ENCODE assay signal across 25 cellular contexts in the genomic region with DNA sequence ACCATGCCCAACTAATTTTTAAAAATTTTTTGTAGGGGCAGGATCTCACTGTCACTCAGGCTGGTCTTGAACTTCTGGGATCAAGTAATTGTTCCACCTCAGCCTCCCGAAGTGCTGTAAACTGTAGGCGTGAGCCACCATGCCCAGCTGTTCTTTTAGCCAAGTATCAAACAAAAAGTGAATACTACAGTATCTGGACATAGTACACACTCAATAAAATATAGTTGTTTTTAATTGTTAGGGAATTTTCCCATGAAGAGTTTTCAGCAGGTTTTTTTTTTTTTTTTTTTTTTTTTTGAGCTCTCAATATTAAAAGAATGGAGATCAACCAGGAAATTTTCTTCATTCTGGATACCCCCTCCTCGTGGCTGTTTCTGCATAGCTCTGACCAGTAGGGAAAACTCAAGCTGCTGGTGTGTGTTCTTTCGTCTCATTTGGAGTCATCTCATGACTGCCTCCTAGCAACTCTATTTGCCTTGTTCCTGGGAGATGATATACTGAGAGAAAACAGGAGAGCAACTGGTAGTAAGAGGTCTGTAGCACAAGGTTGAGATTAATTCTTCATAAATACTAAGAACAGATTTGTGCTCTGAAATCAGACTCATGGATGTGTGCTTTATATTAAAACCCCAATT. TPM values are rescaled to one million over a fixed set of nuclear protein-coding genes. Genes with fewer than 3 reads are reported as not detected.
DNase-seq lines count a peak whose midpoint lies in the region; ATAC-seq, FAIRE-seq and TF ChIP-seq lines count a peak whose summit lies in the region.
"Had no signal": no experiment of that assay in that cellular context is flagged by ENCODE, and none has a peak within 500 bp of the region (broad histone marks: within the 10 kb centered on the region; RNA-seq: fewer than 3 reads in every experiment).

No MANE protein-coding gene starts in this region.

- no peaks in the 10 kb centered on the region for H3K9me3 Mint-ChIP-seq in activated CD4-positive, alpha-beta T cell treated with anti-CD3 and anti-CD28 coated beads for 36 hours (ENCODE audit: low read depth)
- H3K9me3 Mint-ChIP-seq: CD4-positive, alpha-beta T cell; H9 had no signal

- H3K4me2 ChIP-seq in osteoblast (ENCODE audit: insufficient read depth, low read length) = no peak overlapping the region
- H3K4me2 ChIP-seq: BLaER1 had no signal

- H3K27me3 ChIP-seq in osteoblast (ENCODE audit: insufficient read depth, low read length) = no peaks in the 10 kb centered on the region
- H3K27me3 ChIP-seq in small intestine (ENCODE audit: control insufficient read depth in 2 of 2, insufficient read depth in 2 of 2, low read length in 2 of 2) = no peaks in the 10 kb centered on the region
- H3K27me3 ChIP-seq in H7 (ENCODE audit: control insufficient read depth, insufficient read depth, low read length) = no peaks in the 10 kb centered on the region
- H3K27me3 ChIP-seq: BLaER1 had no signal

- peaks cover 8% of the 10 kb centered on the region for H3K4me1 Mint-ChIP-seq in activated CD4-positive, alpha-beta T cell treated with anti-CD3 and anti-CD28 coated beads for 36 hours

- DNase-seq in activated CD4-positive, alpha-beta T cell treated with anti-CD3 and anti-CD28 coated beads for 36 hours = no peak
- no peak for DNase-seq in activated CD4-positive, alpha-beta T cell treated with anti-CD3 and anti-CD28 coated beads for 4 hours
- DNase-seq in choroid plexus epithelial cell (ENCODE audit: low read depth) (peak; percentile 19), osteoblast (ENCODE audit: insufficient read length, low spot score, missing footprints) (no peak), NCI-H510A treated with DMSO at 0.1 percent for 48 hours (lab: John Stamatoyannopoulos, UW) (no peak), small intestine (no peak), H7 (no peak)
- DNase-seq: ACHN; CD4-positive, alpha-beta T cell; COR-L47; DMS 273 treated with DMSO at 0.1 percent for 48 hours; DMS79 treated with DMSO at 0.1 percent for 48 hours; H9; KG1; NCI-H1092 treated with DMSO at 0.1 percent for 48 hours; NCI-H1436 treated with DMSO at 0.1 percent for 48 hours; NCI-H1930; NCI-H2227 treated with DMSO at 0.1 percent for 48 hours; NCI-H510A; NCI-H748 treated with DMSO at 0.1 percent for 48 hours; NK-92 treated with Interleukin-12 subunit alpha and Interleukin-12 subunit beta, amount 100 ng/mL, for 24 hours; SIG-M5 had no signal

- H3K4me1 ChIP-seq in HEK293 (ENCODE audit: control insufficient read depth, insufficient read depth, low read length) (0 out of 2 replicates have a peak, but pooled peaks cover 4% of the 10 kb centered on the region), osteoblast (ENCODE audit: insufficient read depth, low read length) (peaks cover 41% of the 10 kb centered on the region), small intestine (ENCODE audit: control insufficient read depth in 2 of 2, insufficient read depth in 1 of 2, low read depth in 1 of 2, low read length in 1 of 2) (no peaks in the 10 kb centered on the region)
- H3K4me1 ChIP-seq: BLaER1 had no signal

- TF ChIP-seq CTCF in HEK293 (tag by site-specific recombination; IDR thresholded peaks at IDR 0.05) (no peak), choroid plexus epithelial cell (conservative IDR thresholded peaks at IDR 0.05; ENCODE audit: low read depth, low read length) (no peak), osteoblast (IDR thresholded peaks at IDR 0.05; ENCODE audit: extremely low read depth, low read depth, low read length) (no peak)

- H3K27ac ChIP-seq in HEK293 (ENCODE audit: extremely low read depth, low read depth, low read length) (no peak overlapping the region), osteoblast (ENCODE audit: low read depth, low read length) (peak overlapping the region; percentile 62), small intestine (ENCODE audit: low read depth in 1 of 2, low read length in 1 of 2) (no peak overlapping the region)
- H3K27ac ChIP-seq: 22Rv1, BLaER1 had no signal

- no peak overlapping the region for H3K4me3 ChIP-seq in HEK293 (ENCODE audit: low read depth, low read length)
- no peak overlapping the region for H3K4me3 ChIP-seq in choroid plexus epithelial cell (ENCODE audit: low read depth, low read length)
- no peak overlapping the region for H3K4me3 ChIP-seq in osteoblast (ENCODE audit: insufficient read depth, low read length)
- no peak overlapping the region for H3K4me3 ChIP-seq in small intestine (ENCODE audit: low read depth in 1 of 2, low read length in 2 of 2)
- H3K4me3 ChIP-seq in H7 (ENCODE audit: insufficient read depth, low read depth, low read length) = no peak overlapping the region
- H3K4me3 ChIP-seq: BLaER1 had no signal

- no peak overlapping the region for H3K4me3 Mint-ChIP-seq in activated CD4-positive, alpha-beta T cell treated with anti-CD3 and anti-CD28 coated beads for 36 hours
- H3K4me3 Mint-ChIP-seq: CD4-positive, alpha-beta T cell; H9 had no signal

- H2AFZ ChIP-seq in osteoblast (ENCODE audit: low read length) = no peak overlapping the region

- intact Hi-C loops in activated CD4-positive, alpha-beta T cell treated with anti-CD3 and anti-CD28 coated beads for 36 hours (cut with DNase I, micrococcal nuclease) = no loop called here

- 77 to 91% (median 90%) methylated on average over 4 of the region's 4 CpGs for WGBS in small intestine, 3 donors

- no peaks in the 10 kb centered on the region for H3K27me3 Mint-ChIP-seq in activated CD4-positive, alpha-beta T cell treated with anti-CD3 and anti-CD28 coated beads for 36 hours
- H3K27me3 Mint-ChIP-seq: CD4-positive, alpha-beta T cell had no signal

- peaks cover 0 to 4% of the 10 kb centered on the region in 2 experiments; a peak in 2 of 3 replicates for H3K36me3 ChIP-seq in HEK293 (ENCODE audit: control insufficient read depth in 2 of 2, insufficient read depth in 1 of 2, low read length in 2 of 2)
- H3K36me3 ChIP-seq in osteoblast (ENCODE audit: insufficient read depth, low read length) = peaks cover 12% of the 10 kb centered on the region
- no peaks in the 10 kb centered on the region for H3K36me3 ChIP-seq in small intestine (ENCODE audit: control insufficient read depth in 2 of 2, insufficient read depth in 2 of 2, low read length in 2 of 2)
- H3K36me3 ChIP-seq in H7 (replicated peaks; ENCODE audit: control insufficient read depth, insufficient read depth, low read length) = no peaks in the 10 kb centered on the region

- H3K9me3 ChIP-seq in HEK293 (ENCODE audit: control insufficient read depth, insufficient read depth, low read depth, low read length) (no peaks in the 10 kb centered on the region), osteoblast (ENCODE audit: low read depth, low read length) (no peaks in the 10 kb centered on the region), small intestine (ENCODE audit: control insufficient read depth, low read depth) (no peaks in the 10 kb centered on the region)
- H3K9me3 ChIP-seq: BLaER1 had no signal

- peaks cover 44% of the 10 kb centered on the region for H3K79me2 ChIP-seq in osteoblast (ENCODE audit: insufficient read depth, low read length)

- no peak for FAIRE-seq in small intestine (lab: Jason Lieb, UNC)

- CTCF ChIA-PET in activated CD4-positive, alpha-beta T cell treated with anti-CD3 and anti-CD28 coated beads for 36 hours (lab: Charles Lee) = interaction anchor here (0.7 to 2.3 kb wide), 4 partner anchors 11 to 184 kb away, joined by 3 to 9 read pairs (median 6); no protein-coding TSS in a partner anchor
- CTCF ChIA-PET in HEK293 (lab: Yijun Ruan, JAX) = interaction anchor here (0.5 to 0.7 kb wide), 5 partner anchors 8 to 222 kb away, joined by 3 to 6 read pairs (median 4); no protein-coding TSS in a partner anchor

- peaks cover 3% of the 10 kb centered on the region for H3K36me3 Mint-ChIP-seq in activated CD4-positive, alpha-beta T cell treated with anti-CD3 and anti-CD28 coated beads for 36 hours (ENCODE audit: low read depth)

- ATAC-seq in activated CD4-positive, alpha-beta T cell treated with anti-CD3 and anti-CD28 coated beads for 36 hours = no peak

- H3K27ac Mint-ChIP-seq in activated CD4-positive, alpha-beta T cell treated with anti-CD3 and anti-CD28 coated beads for 36 hours = peak overlapping the region; percentile 60
- H3K27ac Mint-ChIP-seq: CD4-positive, alpha-beta T cell; H9 had no signal

- H4K20me1 ChIP-seq in osteoblast (ENCODE audit: insufficient read depth, low read length) = peaks cover 6% of the 10 kb centered on the region

- POLR2A ChIA-PET in activated CD4-positive, alpha-beta T cell treated with anti-CD3 and anti-CD28 coated beads for 36 hours (lab: Charles Lee) = no interaction called here
- POLR2A ChIA-PET in HEK293 (lab: Yijun Ruan, JAX) = no interaction called here

TF ChIP-seq in HEK293, 187 proteins besides CTCF, POLR2A, EP300 and RAD21:
- no peak for TF ChIP-seq ZNF112 (tag by site-specific recombination; IDR thresholded peaks at IDR 0.05)
- peak; percentile 90 for TF ChIP-seq ZNF664 (tag by site-specific recombination; IDR thresholded peaks at IDR 0.05)

RNA-seq across cellular contexts. Expression of a gene that starts 16.5 kb away (rescaled TPM):
- total RNA-seq in activated CD4-positive, alpha-beta T cell treated with anti-CD3 and anti-CD28 coated beads for 36 hours = 10 to 100 TPM; 12.7 to 14.0 TPM
- total RNA-seq in osteoblast = 13.8 and 17.1 TPM in 2 replicates
- polyA plus RNA-seq in small intestine = 10 to 100 TPM in 1 of 3 donors, 1 to 10 TPM in 2; 5.9 to 10.5 (median 6.9) TPM
- 24.1 and 32.1 TPM in 2 replicates for total RNA-seq in H7 (2014; rRNA removed; shearing (Covaris generic))

RNA-seq across cellular contexts. Expression of a gene that starts 57.6 kb away (rescaled TPM):
- 1 to 10 TPM; 2.3 to 3.0 TPM for total RNA-seq in activated CD4-positive, alpha-beta T cell treated with anti-CD3 and anti-CD28 coated beads for 36 hours
- total RNA-seq in osteoblast = 54.8 and 58.6 TPM in 2 replicates
- polyA plus RNA-seq in small intestine = 1 to 10 TPM in 2 of 3 donors, under 1 TPM in 1; 0.89 to 4.9 (median 1.6) TPM
- total RNA-seq in H7 (2014; rRNA removed; shearing (Covaris generic)) = 7.6 and 8.7 TPM in 2 replicates
